Comparison of ENCODE assay signal across 34 cellular contexts in the genomic region with DNA sequence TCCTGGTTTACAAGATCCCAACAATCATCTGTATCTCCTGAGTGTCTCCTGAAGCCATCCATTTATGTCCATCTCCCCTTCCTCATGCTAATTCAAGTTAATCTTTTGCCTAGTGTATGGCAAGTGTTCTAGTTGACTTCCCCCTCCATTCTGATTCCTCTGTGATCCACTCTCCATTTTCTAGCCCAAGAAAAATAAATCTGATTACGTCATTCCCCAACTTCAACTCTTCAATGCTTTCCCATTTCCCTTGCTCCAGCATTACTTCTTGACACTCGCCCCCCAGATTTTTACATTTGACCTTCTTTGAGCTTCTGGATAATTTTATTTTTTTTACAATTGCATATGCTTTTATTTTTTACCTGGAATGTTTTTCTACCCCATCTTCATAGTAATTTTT.
"Had no signal": no experiment of that assay in that cellular context is flagged by ENCODE, and none has a peak within 500 bp of the region (broad histone marks: within the 10 kb centered on the region; RNA-seq: fewer than 3 reads in every experiment).

No MANE protein-coding gene starts in this region.

- DNase-seq: Kasumi-1, MG63, MM.1S, MV-4-11, NCI-H1048, NCI-H1092, NCI-H1092 treated with DMSO at 0.1 percent for 48 hours, NCI-H1105, NCI-H1105 treated with DMSO at 0.1 percent for 48 hours, NCI-H1417, NCI-H1417 treated with DMSO at 0.1 percent for 48 hours, NCI-H1436, NCI-H1436 treated with DMSO at 0.1 percent for 48 hours, NCI-H146, NCI-H1694, NCI-H1694 treated with DMSO at 0.1 percent for 48 hours, NCI-H187, NCI-H187 treated with DMSO at 0.1 percent for 48 hours, NCI-H1930, NCI-H2029, NCI-H2029 treated with DMSO at 0.1 percent for 48 hours, NCI-H2081, NCI-H2081 treated with DMSO at 0.1 percent for 48 hours, NCI-H2107, NCI-H2171, NCI-H2171 treated with DMSO at 0.1 percent for 48 hours, NCI-H2227 treated with DMSO at 0.1 percent for 48 hours, NCI-H226, NCI-H345, NCI-H446 treated with DMSO at 0.1 percent for 48 hours, NCI-H510A, NCI-H510A treated with DMSO at 0.1 percent for 48 hours, NCI-H524, NCI-H524 treated with DMSO at 0.1 percent for 48 hours had no signal

- H3K27me3 ChIP-seq: MG63 had no signal

- H3K36me3 ChIP-seq: MG63 had no signal

- H3K4me3 ChIP-seq: MG63 had no signal

- H3K9me3 ChIP-seq: MG63 had no signal
